Comparison of ENCODE assay signal across 15 cellular contexts in genomic region chr9:134606951-134607733, GRCh38. TPM values are rescaled to one million over a fixed set of nuclear protein-coding genes. Genes with fewer than 3 reads are reported as not detected.
DNase-seq lines count a peak whose midpoint lies in the region; ATAC-seq and TF ChIP-seq lines count a peak whose summit lies in the region.
"Had no signal": no experiment of that assay in that cellular context is flagged by ENCODE, and none has a peak within 500 bp of the region (broad histone marks: within the 10 kb centered on the region; RNA-seq: fewer than 3 reads in every experiment).

No MANE protein-coding gene starts in this region.

- H3K9me3 Mint-ChIP-seq in endodermal cell = peaks cover 5% of the 10 kb centered on the region

- H3K27me3 ChIP-seq in right atrium auricular region (no peaks in the 10 kb centered on the region), endodermal cell (ENCODE audit: control insufficient read depth, insufficient read depth, low read length, poor library complexity, severe bottlenecking) (no peaks in the 10 kb centered on the region), testis (no peaks in the 10 kb centered on the region)
- H3K27me3 ChIP-seq: BLaER1 had no signal

- H2AFZ ChIP-seq in OCI-LY7 (ENCODE audit: low read length) = no peak overlapping the region

- no peaks in the 10 kb centered on the region for H3K36me3 ChIP-seq in right atrium auricular region
- H3K36me3 ChIP-seq in OCI-LY7 (ENCODE audit: insufficient read depth, low read length) = no peaks in the 10 kb centered on the region
- H3K36me3 ChIP-seq in endodermal cell (ENCODE audit: control insufficient read depth, insufficient read depth, low read length) = no peaks in the 10 kb centered on the region
- no peaks in the 10 kb centered on the region for H3K36me3 ChIP-seq in testis (ENCODE audit: low read depth, missing control alignments)
- H3K36me3 ChIP-seq: BLaER1, heart right ventricle had no signal

- TF ChIP-seq POLR2A in testis (IDR thresholded peaks at IDR 0.05) = no peak

- no peaks in the 10 kb centered on the region for H3K4me1 ChIP-seq in right atrium auricular region
- H3K4me1 ChIP-seq in OCI-LY7 (ENCODE audit: insufficient read depth, low read length, poor library complexity, severe bottlenecking) = no peaks in the 10 kb centered on the region
- peaks cover 5% of the 10 kb centered on the region for H3K4me1 ChIP-seq in endodermal cell (ENCODE audit: control insufficient read depth, insufficient read depth, low read length)
- H3K4me1 ChIP-seq in testis = no peaks in the 10 kb centered on the region
- H3K4me1 ChIP-seq: psoas muscle had no signal

- no peak for TF ChIP-seq CTCF in right atrium auricular region (IDR thresholded peaks at IDR 0.05)
- no peak for TF ChIP-seq CTCF in OCI-LY7 (conservative IDR thresholded peaks at IDR 0.05; ENCODE audit: low read length)
- no peak for TF ChIP-seq CTCF in endodermal cell (conservative IDR thresholded peaks at IDR 0.05)
- no peak for TF ChIP-seq CTCF in testis (IDR thresholded peaks at IDR 0.05)

- H3K79me2 ChIP-seq in OCI-LY7 (ENCODE audit: insufficient read depth, low read depth, low read length) = no peaks in the 10 kb centered on the region

- H3K4me3 ChIP-seq in right atrium auricular region (no peak overlapping the region), OCI-LY7 (ENCODE audit: low read depth, low read length, poor library complexity, severe bottlenecking) (no peak overlapping the region), endodermal cell (ENCODE audit: low read length) (no peak overlapping the region), testis (no peak overlapping the region)
- H3K4me3 ChIP-seq: BLaER1, heart right ventricle, psoas muscle had no signal

- no peak overlapping the region for H3K27ac ChIP-seq in right atrium auricular region
- H3K27ac ChIP-seq in OCI-LY7 (ENCODE audit: low read depth, low read length, poor library complexity, severe bottlenecking) = no peak overlapping the region
- no peak overlapping the region for H3K27ac ChIP-seq in endodermal cell (ENCODE audit: low read depth, low read length)
- H3K27ac ChIP-seq in testis = no peak overlapping the region
- H3K27ac ChIP-seq: BLaER1, heart right ventricle, psoas muscle had no signal

- peak; percentile 54 for DNase-seq in right atrium auricular region (ENCODE audit: low spot score)
- no peak for DNase-seq in Right ventricle myocardium superior
- peak; percentile 4 for DNase-seq in OCI-LY7 (ENCODE audit: low spot score)
- peak; percentile 78 for DNase-seq in endodermal cell
- peak; percentile 27 for DNase-seq in testis
- no peak for DNase-seq in DMS79 treated with DMSO at 0.1 percent for 48 hours (lab: John Stamatoyannopoulos, UW)
- DNase-seq: amniotic stem cell; effector CD4-positive, alpha-beta T cell; psoas muscle; stimulated activated CD4-positive, alpha-beta T cell treated with anti-CD3 and anti-CD28 coated beads, Interleukin-4, amount 100 ng/mL, for 24 hours; stimulated activated naive CD8-positive, alpha-beta T cell treated with anti-CD3 and anti-CD28 coated beads, Interleukin-15, amount 100 ng/mL, for 72 hours had no signal

- no peaks in the 10 kb centered on the region for H3K36me3 Mint-ChIP-seq in endodermal cell (ENCODE audit: low read depth)

- intact Hi-C loops in Right ventricle myocardium superior (cut with DNase I) (no loop called here), OCI-LY7 (cut with micrococcal nuclease; ENCODE audit: unreplicated experiment) (no loop called here), testis (cut with DNase I; ENCODE audit: low total_unique reads) (no loop called here)

- ATAC-seq in Right ventricle myocardium superior (ENCODE audit: poor library complexity) (no peak), HG02938 (IDR thresholded peaks at IDR 0.05; ENCODE audit: unreplicated experiment) (no peak), HG03135 (IDR thresholded peaks at IDR 0.05; ENCODE audit: unreplicated experiment) (no peak)
- ATAC-seq: heart right ventricle; psoas muscle; stimulated activated naive CD8-positive, alpha-beta T cell treated with anti-CD3 and anti-CD28 coated beads, Interleukin-15, amount 100 ng/mL, for 72 hours had no signal

- POLR2A ChIA-PET in OCI-LY7 (lab: Charles Lee) = no interaction called here

- 92% methylated on average over 11 to 13 of the region's 13 CpGs for WGBS in endodermal cell (ENCODE audit: insufficient coverage in 1 of 2, insufficient read length in 1 of 2), 2 experiments
- 60 to 77% methylated on average over 13 of the region's 13 CpGs for WGBS in testis, 2 donors

- BruUV-seq in OCI-LY7 (replicated peaks; lab: Mats Ljungman, UMichigan) = no TSS peak

- no peaks in the 10 kb centered on the region for H4K20me1 ChIP-seq in OCI-LY7 (ENCODE audit: insufficient read depth, low read length)
- H4K20me1 ChIP-seq: BLaER1 had no signal

- CTCF ChIA-PET in OCI-LY7 (lab: Charles Lee; ENCODE audit: unreplicated experiment) = no interaction called here

- H3K4me1 Mint-ChIP-seq in endodermal cell = no peaks in the 10 kb centered on the region
- H3K4me1 Mint-ChIP-seq: stimulated activated naive CD8-positive, alpha-beta T cell treated with anti-CD3 and anti-CD28 coated beads, Interleukin-15, amount 100 ng/mL, for 72 hours had no signal

- H3K9me2 ChIP-seq in OCI-LY7 (ENCODE audit: insufficient read depth, low read length) = no peaks in the 10 kb centered on the region

- H3K27ac Mint-ChIP-seq in endodermal cell = no peak overlapping the region
- H3K27ac Mint-ChIP-seq: stimulated activated naive CD8-positive, alpha-beta T cell treated with anti-CD3 and anti-CD28 coated beads, Interleukin-15, amount 100 ng/mL, for 72 hours had no signal

- no peak overlapping the region for H3K9ac ChIP-seq in endodermal cell (ENCODE audit: extremely low read depth, low read length, poor library complexity, severe bottlenecking)
- H3K9ac ChIP-seq: BLaER1 had no signal

- H3K9me3 ChIP-seq in right atrium auricular region (no peaks in the 10 kb centered on the region), OCI-LY7 (ENCODE audit: low read length) (no peaks in the 10 kb centered on the region), endodermal cell (ENCODE audit: control insufficient read depth, low read length) (peaks cover 5% of the 10 kb centered on the region), testis (no peaks in the 10 kb centered on the region)

- H3K27me3 Mint-ChIP-seq in endodermal cell (ENCODE audit: insufficient read depth) = no peaks in the 10 kb centered on the region
- H3K27me3 Mint-ChIP-seq: stimulated activated naive CD8-positive, alpha-beta T cell treated with anti-CD3 and anti-CD28 coated beads, Interleukin-15, amount 100 ng/mL, for 72 hours had no signal

- no peak overlapping the region for H3K4me2 ChIP-seq in OCI-LY7 (ENCODE audit: low read length)
- H3K4me2 ChIP-seq: BLaER1 had no signal

- no peak overlapping the region for H3K4me3 Mint-ChIP-seq in endodermal cell
- H3K4me3 Mint-ChIP-seq: stimulated activated naive CD8-positive, alpha-beta T cell treated with anti-CD3 and anti-CD28 coated beads, Interleukin-15, amount 100 ng/mL, for 72 hours had no signal

RNA-seq across cellular contexts. Expression of gene COL5A1, which starts 34.5 kb away (rescaled TPM):
- total RNA-seq in right atrium auricular region (10 to 100 TPM; 10.9 to 22.0 TPM), Right ventricle myocardium superior (12.7 TPM), OCI-LY7 (2022) (15.9 and 28.6 TPM in 2 replicates), endodermal cell (10 to 100 TPM; 65.3 to 76.6 TPM), testis (10 to 100 TPM; 18.5 to 20.8 TPM)
- 10.2 and 12.2 TPM in 2 replicates for total RNA-seq in OCI-LY7 (2014; rRNA removed; shearing (Covaris generic))
- 47.5 TPM for polyA plus RNA-seq in endodermal cell (2013, experiment 1 of 2)
- polyA plus RNA-seq in endodermal cell (2013, experiment 2 of 2) = 53.7 TPM
- 34.3 TPM for polyA plus RNA-seq in testis (ENCODE audit: insufficient read depth, low read depth, low replicate concordance)

Comparison
In these comparisons a context has a peak if more than half of its experiments do, and no peak if none do; other contexts are left out.
1. DNase-seq: peak in right atrium auricular region (single experiment), OCI-LY7 (single experiment), endodermal cell (single experiment) and testis (single experiment); none in Right ventricle myocardium superior (single experiment) and DMS79 treated with DMSO at 0.1 percent for 48 hours (single experiment).